ENCODE assay signal across 21 cellular contexts in genomic region chr11:134668076-134668475, GRCh38.
"Had no signal": no experiment of that assay in that cellular context is flagged by ENCODE, and none has a peak within 500 bp of the region (broad histone marks: within the 10 kb centered on the region; RNA-seq: fewer than 3 reads in every experiment).

No MANE protein-coding gene starts in this region.

- H3K9me3 ChIP-seq: gastrocnemius medialis, mucosa of descending colon, pancreas, psoas muscle, right lobe of liver, upper lobe of right lung had no signal

- H3K36me3 Mint-ChIP-seq: natural killer cell had no signal

- ATAC-seq: esophagus mucosa, gastrocnemius medialis, heart right ventricle, mucosa of descending colon, natural killer cell, pancreas, psoas muscle, right lobe of liver, upper lobe of right lung had no signal

- H3K27ac Mint-ChIP-seq: natural killer cell had no signal

- H3K27ac ChIP-seq: dorsolateral prefrontal cortex, gastrocnemius medialis, heart right ventricle, pancreas, psoas muscle, right lobe of liver, upper lobe of right lung had no signal

- H3K4me1 ChIP-seq: gastrocnemius medialis, heart right ventricle, pancreas, psoas muscle, right lobe of liver, upper lobe of right lung had no signal

- H3K27me3 ChIP-seq: gastrocnemius medialis, pancreas, right lobe of liver, upper lobe of right lung had no signal

- H3K36me3 ChIP-seq: gastrocnemius medialis, heart right ventricle, pancreas, right lobe of liver, upper lobe of right lung had no signal

- H3K4me3 ChIP-seq: dorsolateral prefrontal cortex, gastrocnemius medialis, heart right ventricle, mucosa of descending colon, pancreas, psoas muscle, right lobe of liver, upper lobe of right lung had no signal

- DNase-seq: cortex of kidney; dorsolateral prefrontal cortex; effector CD8-positive, alpha-beta T cell; gastrocnemius medialis; heart right ventricle; hypothalamus; kidney glomerular epithelial cell; mammary epithelial cell; mucosa of descending colon; natural killer cell; nucleus accumbens; psoas muscle; right lobe of liver; stimulated activated CD4-positive, alpha-beta T cell treated with anti-CD3 and anti-CD28 coated beads, Interleukin-2, amount 100 ng/mL, for 24 hours; stimulated activated CD4-positive, alpha-beta T cell treated with anti-CD3 and anti-CD28 coated beads, Interleukin-4, amount 100 ng/mL, for 4 hours; stimulated activated naive CD4-positive, alpha-beta T cell; upper lobe of right lung had no signal

- H3K4me1 Mint-ChIP-seq: central memory CD8-positive, alpha-beta T cell; natural killer cell had no signal

- H3K4me3 Mint-ChIP-seq: central memory CD8-positive, alpha-beta T cell; natural killer cell; neural crest cell had no signal

- H3K9me3 Mint-ChIP-seq: central memory CD8-positive, alpha-beta T cell; natural killer cell; neural crest cell had no signal
